In the genomic region with DNA sequence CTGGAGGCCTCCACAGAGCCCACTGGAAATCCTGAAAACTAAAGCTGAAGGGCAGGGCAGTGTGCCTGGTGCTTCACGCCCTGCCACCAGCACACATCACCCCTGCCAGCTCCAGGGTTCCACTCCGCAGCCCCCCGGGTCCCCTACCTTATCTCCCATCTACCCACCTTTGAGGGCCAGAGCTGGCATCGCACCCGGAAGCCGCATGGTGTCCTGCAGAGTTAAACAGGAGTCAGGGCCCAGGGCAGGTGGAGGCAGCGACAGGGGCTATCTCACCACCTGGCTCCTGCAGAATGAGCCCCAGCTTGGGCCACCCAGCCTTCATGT, we compare ENCODE assay signal across 21 cellular contexts. TPM values are rescaled to one million over a fixed set of nuclear protein-coding genes. Genes with fewer than 3 reads are reported as not detected.
A peak's percentile ranks its signal among the peaks of the same experiment; 100 is the strongest.
DNase-seq lines count a peak whose midpoint lies in the region; ATAC-seq lines count a peak whose summit lies in the region.
"Had no signal": no experiment of that assay in that cellular context is flagged by ENCODE, and none has a peak within 500 bp of the region (broad histone marks: within the 10 kb centered on the region; RNA-seq: fewer than 3 reads in every experiment).

No MANE protein-coding gene starts in this region.

- H3K27me3 ChIP-seq in GM23248 (replicated peaks; ENCODE audit: insufficient read depth) (no peaks in the 10 kb centered on the region), mesendoderm (ENCODE audit: insufficient read depth, low read length, poor library complexity) (no peaks in the 10 kb centered on the region), stomach smooth muscle (ENCODE audit: control insufficient read depth in 1 of 2, insufficient read depth in 2 of 2, low read length in 2 of 2) (no peaks in the 10 kb centered on the region)
- H3K27me3 ChIP-seq: pancreas had no signal

- no peak overlapping the region for H3K23ac ChIP-seq in mesendoderm (ENCODE audit: low read length)

- H3K79me1 ChIP-seq in mesendoderm (ENCODE audit: low read length), result no peaks in the 10 kb centered on the region

- H3K36me3 Mint-ChIP-seq in activated T-cell treated with anti-CD3 and anti-CD28 coated beads, Interleukin-2, amount 50 U/mL, for 72 hours (ENCODE audit: insufficient read depth in 2 of 2), result no peaks in the 10 kb centered on the region
- H3K36me3 Mint-ChIP-seq: T-cell had no signal

- H3K56ac ChIP-seq in mesendoderm (ENCODE audit: low read length), result peak overlapping the region; percentile 81

- no peaks in the 10 kb centered on the region for H3K9me3 Mint-ChIP-seq in activated T-cell treated with anti-CD3 and anti-CD28 coated beads, Interleukin-2, amount 50 U/mL, for 72 hours
- H3K9me3 Mint-ChIP-seq: GM23338, T-cell had no signal

- H3K4me3 ChIP-seq in GM23248 (no peak overlapping the region), mesendoderm (ENCODE audit: low read length) (no peak overlapping the region), stomach smooth muscle (ENCODE audit: low read length in 2 of 2) (no peak overlapping the region)
- H3K4me3 ChIP-seq: GM23338, pancreas, PC-9 had no signal

- no peak overlapping the region for H2BK15ac ChIP-seq in mesendoderm (replicated peaks; ENCODE audit: low read depth)

- H3K79me2 ChIP-seq in GM23248 (ENCODE audit: insufficient read depth), result peaks cover 59% of the 10 kb centered on the region
- no peaks in the 10 kb centered on the region for H3K79me2 ChIP-seq in mesendoderm (ENCODE audit: control insufficient read depth, insufficient read depth, low read length)

- H3K36me3 ChIP-seq in GM23248 (ENCODE audit: low read depth) (peaks cover 16% of the 10 kb centered on the region; the same call in 1 of the 2 replicates), mesendoderm (ENCODE audit: control insufficient read depth, insufficient read depth, low read length) (no peaks in the 10 kb centered on the region), stomach smooth muscle (ENCODE audit: control insufficient read depth in 2 of 2, insufficient read depth in 2 of 2, low read length in 2 of 2) (peaks cover 0 to 2% of the 10 kb centered on the region in 2 donors)
- H3K36me3 ChIP-seq: pancreas had no signal

- in situ Hi-C loops in GM23248 (cut with MboI), result no loop called here

- ATAC-seq in activated T-cell treated with anti-CD3 and anti-CD28 coated beads, Interleukin-2, amount 50 U/mL, for 72 hours (replicated peaks in 1 of 2), result no peak
- ATAC-seq in HG03460 (IDR thresholded peaks at IDR 0.05; ENCODE audit: unreplicated experiment), result no peak
- no peak for ATAC-seq in GM19395 (IDR thresholded peaks at IDR 0.05; ENCODE audit: unreplicated experiment)
- ATAC-seq: activated CD8-positive, alpha-beta memory T cell treated with anti-CD3 and anti-CD28 coated beads, Interleukin-2, amount 10 ng/mL, durations not matched to agents 7 days and 5 days; T-cell had no signal

- WGBS in GM23248 (ENCODE audit: low coverage in 1 of 2, low lambda C conversion rate in 2 of 2, missing lambda C conversion rate in 2 of 2), 2 experiments, result 82 to 85% methylated on average over 5 to 7 of the region's 7 CpGs
- no CpG with 5 or more reads among the region's 7 CpGs for WGBS in mesendoderm (ENCODE audit: extremely low coverage, insufficient coverage, low lambda C conversion rate)

- H4K20me1 ChIP-seq in GM23248 (ENCODE audit: insufficient read depth), result no peaks in the 10 kb centered on the region

- H2AFZ ChIP-seq in GM23248, result no peak overlapping the region
- H2AFZ ChIP-seq: GM23338, PC-9 had no signal

- DNase-seq in GM23248 (no peak), caudate nucleus (lab: John Stamatoyannopoulos, UW) (no peak), mesendoderm (no peak)
- no peak for DNase-seq in activated effector memory CD4-positive, alpha-beta T cell treated with Interleukin-2 at 50 U/mL for 16 hours
- no peak for DNase-seq in activated T-cell treated with anti-CD3 and anti-CD28 coated beads, Interleukin-2, amount 50 U/mL, for 72 hours
- DNase-seq: activated CD8-positive, alpha-beta memory T cell treated with anti-CD3 and anti-CD28 coated beads, Interleukin-2, amount 10 ng/mL, durations not matched to agents 7 days and 5 days; activated naive CD4-positive, alpha-beta T cell; AML-193; midbrain; NCI-H1930; NCI-H69; PC-9; T-cell had no signal

- peaks cover 7% of the 10 kb centered on the region for H3K27me3 Mint-ChIP-seq in activated T-cell treated with anti-CD3 and anti-CD28 coated beads, Interleukin-2, amount 50 U/mL, for 72 hours (ENCODE audit: low read depth)
- H3K27me3 Mint-ChIP-seq: activated CD8-positive, alpha-beta memory T cell treated with anti-CD3 and anti-CD28 coated beads, Interleukin-2, amount 10 ng/mL, durations not matched to agents 7 days and 5 days; T-cell had no signal

- no peaks in the 10 kb centered on the region for H3K4me1 Mint-ChIP-seq in activated T-cell treated with anti-CD3 and anti-CD28 coated beads, Interleukin-2, amount 50 U/mL, for 72 hours (ENCODE audit: low read depth)
- H3K4me1 Mint-ChIP-seq: T-cell had no signal

- peak overlapping the region; percentile 1 for H2BK120ac ChIP-seq in mesendoderm (ENCODE audit: low read depth, low read length)

- H3K9me2 ChIP-seq in GM23248 (ENCODE audit: insufficient read depth), result no peaks in the 10 kb centered on the region

- H3K9me3 ChIP-seq in GM23248 (ENCODE audit: low read depth), result no peaks in the 10 kb centered on the region
- H3K9me3 ChIP-seq in stomach smooth muscle (ENCODE audit: control insufficient read depth in 2 of 2, low read length in 2 of 2), result no peaks in the 10 kb centered on the region
- H3K9me3 ChIP-seq: pancreas had no signal

- H3K18ac ChIP-seq in mesendoderm (ENCODE audit: low read length), result peak overlapping the region; percentile 24

- H3K4me1 ChIP-seq in GM23248 (ENCODE audit: insufficient read depth), result peaks cover 63% of the 10 kb centered on the region
- peaks cover 24% of the 10 kb centered on the region for H3K4me1 ChIP-seq in mesendoderm (ENCODE audit: control insufficient read depth, low read depth, low read length)
- peaks cover 73% of the 10 kb centered on the region for H3K4me1 ChIP-seq in stomach smooth muscle (ENCODE audit: control insufficient read depth, insufficient read depth, low read length)

- H3K4me2 ChIP-seq in GM23248 (ENCODE audit: unreplicated experiment) (peak overlapping the region; percentile 74), mesendoderm (ENCODE audit: low read length) (no peak overlapping the region)
- H3K4me2 ChIP-seq: PC-9 had no signal

- H4K8ac ChIP-seq in mesendoderm (ENCODE audit: low read depth, low read length), result no peak overlapping the region

- no peak overlapping the region for H3K27ac ChIP-seq in GM23248
- peak overlapping the region; percentile 46 for H3K27ac ChIP-seq in caudate nucleus (ENCODE audit: low read depth, low read length)
- H3K27ac ChIP-seq in mesendoderm (ENCODE audit: low read depth, low read length), result no peak overlapping the region
- H3K27ac ChIP-seq in stomach smooth muscle (ENCODE audit: low read length), result peak overlapping the region; percentile 11
- H3K27ac ChIP-seq: PC-9 had no signal

- H4K5ac ChIP-seq in mesendoderm (ENCODE audit: low read length), result no peak overlapping the region

- no peak overlapping the region for H3K4me3 Mint-ChIP-seq in activated T-cell treated with anti-CD3 and anti-CD28 coated beads, Interleukin-2, amount 50 U/mL, for 72 hours
- H3K4me3 Mint-ChIP-seq: activated CD8-positive, alpha-beta memory T cell treated with anti-CD3 and anti-CD28 coated beads, Interleukin-2, amount 10 ng/mL, durations not matched to agents 7 days and 5 days; GM23338; T-cell had no signal

- no peak overlapping the region for H3K9ac ChIP-seq in GM23248
- H3K9ac ChIP-seq in mesendoderm (ENCODE audit: low read length), result no peak overlapping the region
- H3K9ac ChIP-seq in stomach smooth muscle (ENCODE audit: low read length in 2 of 2), result peak overlapping the region in 1 of 2 donors; percentile 16

- peak overlapping the region; percentile 9 for H2BK5ac ChIP-seq in mesendoderm (ENCODE audit: low read length)

- peaks cover 31% of the 10 kb centered on the region for H3F3A ChIP-seq in GM23248 (ENCODE audit: insufficient read depth)

- H3K27ac Mint-ChIP-seq in activated T-cell treated with anti-CD3 and anti-CD28 coated beads, Interleukin-2, amount 50 U/mL, for 72 hours, result no peak overlapping the region
- H3K27ac Mint-ChIP-seq: activated CD8-positive, alpha-beta memory T cell treated with anti-CD3 and anti-CD28 coated beads, Interleukin-2, amount 10 ng/mL, durations not matched to agents 7 days and 5 days; GM23338; T-cell had no signal

- peak overlapping the region; percentile 46 for H3K4ac ChIP-seq in mesendoderm (ENCODE audit: low read depth, low read length)

- peak overlapping the region; percentile 94 for H2AK5ac ChIP-seq in mesendoderm (ENCODE audit: low read length)

RNA-seq across cellular contexts. Expression of gene PDGFRB, which starts 18.8 kb away (rescaled TPM):
- total RNA-seq in GM23248 (2014; rRNA removed; shearing (Covaris generic)), result 189 and 205 TPM in 2 replicates
- polyA plus RNA-seq in GM23248 (2016; fragmentation: Nextera tagmentation; extraction: Ambion mirVana), result 155 and 163 TPM in 2 replicates
- polyA plus RNA-seq in mesendoderm (2013, experiment 1 of 2), result 15.5 TPM
- 14.7 TPM for polyA plus RNA-seq in mesendoderm (2013, experiment 2 of 2)
- 1 to 10 TPM in 1 of 2 donors, under 1 TPM in 1; 0.34 to 1.1 TPM for total RNA-seq in activated T-cell treated with anti-CD3 and anti-CD28 coated beads, Interleukin-2, amount 50 U/mL, for 72 hours
- total RNA-seq: PC-9 had no signal

RNA-seq across cellular contexts. Expression of gene CDX1, which starts 29.8 kb away (rescaled TPM):
- not detected in 2 replicates for total RNA-seq in GM23248 (2014; rRNA removed; shearing (Covaris generic))
- polyA plus RNA-seq in GM23248 (2016; fragmentation: Nextera tagmentation; extraction: Ambion mirVana), result 0.19 TPM in 1 of 2 replicates, not detected in the other
- polyA plus RNA-seq in mesendoderm (2013, experiment 1 of 2), result 4.8 TPM
- polyA plus RNA-seq in mesendoderm (2013, experiment 2 of 2), result 4.8 TPM
- total RNA-seq in activated T-cell treated with anti-CD3 and anti-CD28 coated beads, Interleukin-2, amount 50 U/mL, for 72 hours, result not detected
- total RNA-seq: activated CD8-positive, alpha-beta memory T cell treated with anti-CD3 and anti-CD28 coated beads, Interleukin-2, amount 10 ng/mL, durations not matched to agents 7 days and 5 days; frontal cortex; GM23338; M059J; PC-9; ureter had no signal
- polyA plus RNA-seq: GM23338 had no signal

RNA-seq across cellular contexts. Expression of gene CSF1R, which starts 50.5 kb away (rescaled TPM):
- total RNA-seq in GM23248 (2014; rRNA removed; shearing (Covaris generic)), result 0.63 TPM in 1 of 2 replicates, not detected in the other
- polyA plus RNA-seq in GM23248 (2016; fragmentation: Nextera tagmentation; extraction: Ambion mirVana), result 0.48 and 0.56 TPM in 2 replicates
- polyA plus RNA-seq in mesendoderm (2013, experiment 1 of 2), result 0.04 TPM
- 0.11 TPM for polyA plus RNA-seq in mesendoderm (2013, experiment 2 of 2)
- total RNA-seq in activated T-cell treated with anti-CD3 and anti-CD28 coated beads, Interleukin-2, amount 50 U/mL, for 72 hours, result 1 to 10 TPM; 1.2 to 1.8 TPM
- total RNA-seq: GM23338 had no signal

RNA-seq across cellular contexts. Expression of gene SLC6A7, which starts 53.1 kb away (rescaled TPM):
- not detected in 2 replicates for total RNA-seq in GM23248 (2014; rRNA removed; shearing (Covaris generic))
- not detected in 2 replicates for polyA plus RNA-seq in GM23248 (2016; fragmentation: Nextera tagmentation; extraction: Ambion mirVana)
- polyA plus RNA-seq in mesendoderm (2013, experiment 1 of 2), result 0.01 TPM
- polyA plus RNA-seq in mesendoderm (2013, experiment 2 of 2), result 0.04 TPM
- not detected for total RNA-seq in activated T-cell treated with anti-CD3 and anti-CD28 coated beads, Interleukin-2, amount 50 U/mL, for 72 hours
- total RNA-seq: activated CD8-positive, alpha-beta memory T cell treated with anti-CD3 and anti-CD28 coated beads, Interleukin-2, amount 10 ng/mL, durations not matched to agents 7 days and 5 days; GM23338; M059J; pancreas; PC-9; T-cell had no signal
- polyA plus RNA-seq: GM23338, pancreas had no signal

Comparison
In these comparisons a context has a peak if more than half of its experiments do, and no peak if none do; other contexts are left out.
1. H3K27ac ChIP-seq: peak in caudate nucleus (single experiment) and stomach smooth muscle (single experiment); none in GM23248 (single experiment) and mesendoderm (single experiment).
2. RNA of gene PDGFRB, which starts 18.8 kb away (total RNA-seq): 189 to 205 TPM in GM23248; 0.34 to 1.1 TPM in activated T-cell treated with anti-CD3 and anti-CD28 coated beads, Interleukin-2, amount 50 U/mL, for 72 hours; every median in the first group is over 10 times any median in the second.